ENCODE assay signal across 1 cellular context in the genomic region with DNA sequence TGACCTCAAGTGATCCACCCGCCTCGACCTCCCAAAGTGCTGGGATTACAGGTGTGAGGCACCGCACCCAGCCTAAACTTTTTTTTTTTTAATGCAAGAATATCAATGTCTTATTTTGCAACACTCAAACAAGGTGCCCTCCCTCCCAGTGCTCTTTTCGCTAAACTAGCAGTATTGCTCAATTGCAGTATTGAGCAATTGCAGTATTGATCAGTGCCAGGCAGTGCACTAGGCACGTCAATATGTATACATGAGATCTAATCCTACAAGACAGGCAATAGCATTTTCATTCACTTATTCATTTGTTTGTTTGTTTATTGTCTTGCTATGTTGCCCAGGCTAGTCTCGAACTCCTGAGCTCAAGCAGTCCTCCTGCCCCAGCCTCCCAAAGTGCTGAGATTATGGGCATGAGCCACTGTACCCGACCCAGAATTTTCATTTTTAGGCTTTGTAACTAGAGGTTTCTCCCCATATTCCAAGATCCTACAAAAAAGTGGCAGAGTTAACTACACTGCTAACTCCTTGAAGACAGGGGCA.
TF ChIP-seq lines count a peak whose summit lies in the region.

No MANE protein-coding gene starts in this region.

TF ChIP-seq in HepG2, 621 proteins besides CTCF, POLR2A, EP300 and RAD21 (continued from another document and continues in another):
- TF ChIP-seq, protein P1, sequence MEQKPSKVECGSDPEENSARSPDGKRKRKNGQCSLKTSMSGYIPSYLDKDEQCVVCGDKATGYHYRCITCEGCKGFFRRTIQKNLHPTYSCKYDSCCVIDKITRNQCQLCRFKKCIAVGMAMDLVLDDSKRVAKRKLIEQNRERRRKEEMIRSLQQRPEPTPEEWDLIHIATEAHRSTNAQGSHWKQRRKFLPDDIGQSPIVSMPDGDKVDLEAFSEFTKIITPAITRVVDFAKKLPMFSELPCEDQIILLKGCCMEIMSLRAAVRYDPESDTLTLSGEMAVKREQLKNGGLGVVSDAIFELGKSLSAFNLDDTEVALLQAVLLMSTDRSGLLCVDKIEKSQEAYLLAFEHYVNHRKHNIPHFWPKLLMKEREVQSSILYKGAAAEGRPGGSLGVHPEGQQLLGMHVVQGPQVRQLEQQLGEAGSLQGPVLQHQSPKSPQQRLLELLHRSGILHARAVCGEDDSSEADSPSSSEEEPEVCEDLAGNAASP (CRISPR knock-in tag; IDR thresholded peaks at IDR 0.05; ENCODE audit: borderline replicate concordance): 0 out of 2 replicates have a peak, but pooled peaks have one; percentile 41
- TF ChIP-seq KAT8 (CRISPR knock-in tag; IDR thresholded peaks at IDR 0.05): peak; percentile 44; the same call in 1 of the 2 replicates
- TF ChIP-seq ZBTB10 (CRISPR knock-in tag; IDR thresholded peaks at IDR 0.05; ENCODE audit: borderline replicate concordance): no peak
- no peak for TF ChIP-seq ZNF720 (CRISPR knock-in tag; IDR thresholded peaks at IDR 0.05)
- TF ChIP-seq ISL2 (CRISPR knock-in tag; IDR thresholded peaks at IDR 0.05): peak; percentile 66; the same call in 1 of the 2 replicates
- TF ChIP-seq FOXM1 (CRISPR knock-in tag; IDR thresholded peaks at IDR 0.05): no peak
- peak; percentile 60; the same call in 1 of the 2 replicates for TF ChIP-seq FOSL2 (CRISPR knock-in tag; IDR thresholded peaks at IDR 0.05)
- peak; percentile 64; the same call in 1 of the 2 replicates for TF ChIP-seq POGZ (CRISPR knock-in tag; IDR thresholded peaks at IDR 0.05)
- TF ChIP-seq, protein P2, sequence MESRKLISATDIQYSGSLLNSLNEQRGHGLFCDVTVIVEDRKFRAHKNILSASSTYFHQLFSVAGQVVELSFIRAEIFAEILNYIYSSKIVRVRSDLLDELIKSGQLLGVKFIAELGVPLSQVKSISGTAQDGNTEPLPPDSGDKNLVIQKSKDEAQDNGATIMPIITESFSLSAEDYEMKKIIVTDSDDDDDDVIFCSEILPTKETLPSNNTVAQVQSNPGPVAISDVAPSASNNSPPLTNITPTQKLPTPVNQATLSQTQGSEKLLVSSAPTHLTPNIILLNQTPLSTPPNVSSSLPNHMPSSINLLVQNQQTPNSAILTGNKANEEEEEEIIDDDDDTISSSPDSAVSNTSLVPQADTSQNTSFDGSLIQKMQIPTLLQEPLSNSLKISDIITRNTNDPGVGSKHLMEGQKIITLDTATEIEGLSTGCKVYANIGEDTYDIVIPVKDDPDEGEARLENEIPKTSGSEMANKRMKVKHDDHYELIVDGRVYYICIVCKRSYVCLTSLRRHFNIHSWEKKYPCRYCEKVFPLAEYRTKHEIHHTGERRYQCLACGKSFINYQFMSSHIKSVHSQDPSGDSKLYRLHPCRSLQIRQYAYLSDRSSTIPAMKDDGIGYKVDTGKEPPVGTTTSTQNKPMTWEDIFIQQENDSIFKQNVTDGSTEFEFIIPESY (CRISPR knock-in tag; IDR thresholded peaks at IDR 0.05): peak; percentile 97
- TF ChIP-seq SP4 (CRISPR knock-in tag; IDR thresholded peaks at IDR 0.05): no peak
- peak; percentile 75 for TF ChIP-seq ZMYM3 (CRISPR knock-in tag; IDR thresholded peaks at IDR 0.05)
- peak; percentile 56 for TF ChIP-seq ZNF770 (CRISPR knock-in tag; IDR thresholded peaks at IDR 0.05)
- no peak for TF ChIP-seq MATR3 (CRISPR knock-in tag; IDR thresholded peaks at IDR 0.05)
- TF ChIP-seq NR2C2 (CRISPR knock-in tag; IDR thresholded peaks at IDR 0.05; ENCODE audit: borderline replicate concordance): peak; percentile 55; the same call in 1 of the 2 replicates
- 0 out of 2 replicates have a peak, but pooled peaks have one; percentile 27 for TF ChIP-seq ZBTB20 (CRISPR knock-in tag; IDR thresholded peaks at IDR 0.05; ENCODE audit: borderline replicate concordance, low read depth)
- TF ChIP-seq ZNF772 (CRISPR knock-in tag; IDR thresholded peaks at IDR 0.05): 0 out of 2 replicates have a peak, but pooled peaks have one; percentile 38
- TF ChIP-seq, protein P3, sequence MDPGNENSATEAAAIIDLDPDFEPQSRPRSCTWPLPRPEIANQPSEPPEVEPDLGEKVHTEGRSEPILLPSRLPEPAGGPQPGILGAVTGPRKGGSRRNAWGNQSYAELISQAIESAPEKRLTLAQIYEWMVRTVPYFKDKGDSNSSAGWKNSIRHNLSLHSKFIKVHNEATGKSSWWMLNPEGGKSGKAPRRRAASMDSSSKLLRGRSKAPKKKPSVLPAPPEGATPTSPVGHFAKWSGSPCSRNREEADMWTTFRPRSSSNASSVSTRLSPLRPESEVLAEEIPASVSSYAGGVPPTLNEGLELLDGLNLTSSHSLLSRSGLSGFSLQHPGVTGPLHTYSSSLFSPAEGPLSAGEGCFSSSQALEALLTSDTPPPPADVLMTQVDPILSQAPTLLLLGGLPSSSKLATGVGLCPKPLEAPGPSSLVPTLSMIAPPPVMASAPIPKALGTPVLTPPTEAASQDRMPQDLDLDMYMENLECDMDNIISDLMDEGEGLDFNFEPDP (CRISPR knock-in tag; conservative IDR thresholded peaks at IDR 0.05): no peak
- peak; percentile 75; the same call in 1 of the 2 replicates for TF ChIP-seq NCOA2 (CRISPR knock-in tag; IDR thresholded peaks at IDR 0.05)
- 0 out of 2 replicates have a peak, but pooled peaks have one; percentile 40 for TF ChIP-seq ZHX1 (CRISPR knock-in tag; IDR thresholded peaks at IDR 0.05; ENCODE audit: low read depth)
- TF ChIP-seq, protein P4, sequence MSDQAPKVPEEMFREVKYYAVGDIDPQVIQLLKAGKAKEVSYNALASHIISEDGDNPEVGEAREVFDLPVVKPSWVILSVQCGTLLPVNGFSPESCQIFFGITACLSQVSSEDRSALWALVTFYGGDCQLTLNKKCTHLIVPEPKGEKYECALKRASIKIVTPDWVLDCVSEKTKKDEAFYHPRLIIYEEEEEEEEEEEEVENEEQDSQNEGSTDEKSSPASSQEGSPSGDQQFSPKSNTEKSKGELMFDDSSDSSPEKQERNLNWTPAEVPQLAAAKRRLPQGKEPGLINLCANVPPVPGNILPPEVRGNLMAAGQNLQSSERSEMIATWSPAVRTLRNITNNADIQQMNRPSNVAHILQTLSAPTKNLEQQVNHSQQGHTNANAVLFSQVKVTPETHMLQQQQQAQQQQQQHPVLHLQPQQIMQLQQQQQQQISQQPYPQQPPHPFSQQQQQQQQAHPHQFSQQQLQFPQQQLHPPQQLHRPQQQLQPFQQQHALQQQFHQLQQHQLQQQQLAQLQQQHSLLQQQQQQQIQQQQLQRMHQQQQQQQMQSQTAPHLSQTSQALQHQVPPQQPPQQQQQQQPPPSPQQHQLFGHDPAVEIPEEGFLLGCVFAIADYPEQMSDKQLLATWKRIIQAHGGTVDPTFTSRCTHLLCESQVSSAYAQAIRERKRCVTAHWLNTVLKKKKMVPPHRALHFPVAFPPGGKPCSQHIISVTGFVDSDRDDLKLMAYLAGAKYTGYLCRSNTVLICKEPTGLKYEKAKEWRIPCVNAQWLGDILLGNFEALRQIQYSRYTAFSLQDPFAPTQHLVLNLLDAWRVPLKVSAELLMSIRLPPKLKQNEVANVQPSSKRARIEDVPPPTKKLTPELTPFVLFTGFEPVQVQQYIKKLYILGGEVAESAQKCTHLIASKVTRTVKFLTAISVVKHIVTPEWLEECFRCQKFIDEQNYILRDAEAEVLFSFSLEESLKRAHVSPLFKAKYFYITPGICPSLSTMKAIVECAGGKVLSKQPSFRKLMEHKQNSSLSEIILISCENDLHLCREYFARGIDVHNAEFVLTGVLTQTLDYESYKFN (CRISPR knock-in tag; conservative IDR thresholded peaks at IDR 0.05): peak; percentile 73
- TF ChIP-seq KLF6 (CRISPR knock-in tag; IDR thresholded peaks at IDR 0.05): peak; percentile 56; the same call in 1 of the 2 replicates
- TF ChIP-seq ISX (CRISPR knock-in tag; conservative IDR thresholded peaks at IDR 0.05): no peak
- TF ChIP-seq, protein P5, sequence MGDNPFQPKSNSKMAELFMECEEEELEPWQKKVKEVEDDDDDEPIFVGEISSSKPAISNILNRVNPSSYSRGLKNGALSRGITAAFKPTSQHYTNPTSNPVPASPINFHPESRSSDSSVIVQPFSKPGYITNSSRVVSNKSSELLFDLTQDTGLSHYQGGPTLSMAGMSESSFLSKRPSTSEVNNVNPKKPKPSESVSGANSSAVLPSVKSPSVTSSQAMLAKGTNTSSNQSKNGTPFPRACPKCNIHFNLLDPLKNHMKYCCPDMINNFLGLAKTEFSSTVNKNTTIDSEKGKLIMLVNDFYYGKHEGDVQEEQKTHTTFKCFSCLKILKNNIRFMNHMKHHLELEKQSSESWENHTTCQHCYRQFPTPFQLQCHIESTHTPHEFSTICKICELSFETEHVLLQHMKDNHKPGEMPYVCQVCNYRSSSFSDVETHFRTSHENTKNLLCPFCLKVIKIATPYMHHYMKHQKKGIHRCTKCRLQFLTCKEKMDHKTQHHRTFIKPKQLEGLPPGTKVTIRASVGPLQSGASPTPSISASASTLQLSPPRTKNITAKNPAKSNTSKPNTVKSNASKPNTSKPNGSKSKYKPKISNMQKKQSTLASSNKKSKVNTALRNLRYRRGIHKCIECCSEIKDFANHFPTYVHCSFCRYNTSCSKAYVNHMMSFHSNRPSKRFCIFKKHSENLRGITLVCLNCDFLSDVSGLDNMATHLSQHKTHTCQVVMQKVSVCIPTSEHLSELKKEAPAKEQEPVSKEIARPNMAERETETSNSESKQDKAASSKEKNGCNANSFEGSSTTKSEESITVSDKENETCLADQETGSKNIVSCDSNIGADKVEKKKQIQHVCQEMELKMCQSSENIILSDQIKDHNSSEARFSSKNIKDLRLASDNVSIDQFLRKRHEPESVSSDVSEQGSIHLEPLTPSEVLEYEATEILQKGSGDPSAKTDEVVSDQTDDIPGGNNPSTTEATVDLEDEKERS (CRISPR knock-in tag; IDR thresholded peaks at IDR 0.05): 0 out of 2 replicates have a peak, but pooled peaks have one; percentile 68
- no peak for TF ChIP-seq ZBTB44 (CRISPR knock-in tag; IDR thresholded peaks at IDR 0.05)
- no peak for TF ChIP-seq PCBP1 (IDR thresholded peaks at IDR 0.05; ENCODE audit: borderline replicate concordance, low read depth, low read length)
- TF ChIP-seq, protein P6, sequence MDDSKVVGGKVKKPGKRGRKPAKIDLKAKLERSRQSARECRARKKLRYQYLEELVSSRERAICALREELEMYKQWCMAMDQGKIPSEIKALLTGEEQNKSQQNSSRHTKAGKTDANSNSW (CRISPR knock-in tag; IDR thresholded peaks at IDR 0.05; ENCODE audit: borderline replicate concordance): no peak
